8 cellular contexts compared by ENCODE assay signal in the genomic region with DNA sequence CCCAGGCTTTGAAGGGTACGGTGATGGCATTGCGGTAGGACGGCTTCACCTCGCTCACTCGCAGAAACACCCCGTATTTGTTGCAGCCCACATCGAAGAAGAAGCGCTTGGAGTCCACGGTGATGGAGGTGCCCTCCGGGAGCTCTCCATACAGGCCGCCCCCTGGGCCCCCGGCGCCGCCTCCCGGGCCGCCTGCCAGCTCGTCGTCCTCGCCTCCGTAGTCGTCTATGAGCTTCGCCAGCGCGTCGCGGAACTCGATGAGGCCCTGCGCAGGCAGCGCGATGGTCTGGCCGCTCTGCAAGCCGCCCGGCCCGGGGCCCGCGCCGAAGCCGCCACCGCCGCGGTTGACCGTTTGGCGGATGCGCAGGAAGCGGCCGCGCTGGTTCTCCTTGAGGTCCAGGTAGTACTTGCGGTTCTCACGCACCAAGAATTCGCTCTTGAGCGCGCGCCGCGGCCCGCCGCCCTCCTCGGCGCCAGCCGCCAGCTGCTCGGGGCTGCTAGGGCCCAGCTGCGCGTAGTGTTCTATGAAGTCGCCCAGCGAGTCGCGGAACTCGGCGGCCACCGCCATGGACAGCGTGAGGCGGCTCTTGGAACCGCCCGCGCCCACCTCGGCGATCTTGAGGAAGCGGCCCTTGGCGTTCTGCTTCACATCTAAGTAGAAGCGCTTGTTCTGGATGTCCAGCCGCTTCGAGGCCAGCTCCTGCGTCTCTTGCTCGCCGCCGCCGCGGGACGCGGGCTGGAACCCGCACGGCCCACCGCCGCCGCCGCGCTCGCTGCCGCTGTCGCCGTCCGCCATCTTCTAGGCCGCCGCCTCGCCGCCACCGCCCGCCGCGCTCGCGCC. TPM values are rescaled to one million over a fixed set of nuclear protein-coding genes. Genes with fewer than 3 reads are reported as not detected.
A peak's percentile ranks its signal among the peaks of the same experiment; 100 is the strongest.
DNase-seq lines count a peak whose midpoint lies in the region; ATAC-seq and TF ChIP-seq lines count a peak whose summit lies in the region.

No MANE protein-coding gene starts in this region.

- no peaks in the 10 kb centered on the region for H3K27me3 Mint-ChIP-seq in activated CD8-positive, alpha-beta T cell treated with anti-CD3 and anti-CD28 coated beads, Interleukin-2, amount 10 ng/mL, durations not matched to agents 7 days and 5 days (ENCODE audit: low read depth)
- H3K27me3 Mint-ChIP-seq in effector memory CD8-positive, alpha-beta T cell: no peaks in the 10 kb centered on the region
- H3K27me3 Mint-ChIP-seq in mesothelial cell of epicardium (ENCODE audit: low read depth): no peaks in the 10 kb centered on the region

- H3K79me2 ChIP-seq in HCT116 (ENCODE audit: insufficient read depth, low read length): peaks cover 45% of the 10 kb centered on the region

- H3K9ac ChIP-seq in HCT116 (ENCODE audit: low read length): peak overlapping the region; percentile 68

- H3K4me3 ChIP-seq in GM12865 (ENCODE audit: low read depth, low read length) (peak overlapping the region; percentile 65), HCT116 (replicated peaks in 1 of 2; ENCODE audit: low read depth in 1 of 2, low read length in 2 of 2) (peak overlapping the region; percentile 63 to 73), NB4 (ENCODE audit: low read depth, low read length) (peak overlapping the region; percentile 83)

- H3K27ac Mint-ChIP-seq in activated CD8-positive, alpha-beta T cell treated with anti-CD3 and anti-CD28 coated beads, Interleukin-2, amount 10 ng/mL, durations not matched to agents 7 days and 5 days: peak overlapping the region; percentile 98
- peak overlapping the region; percentile 99 to 100 for H3K27ac Mint-ChIP-seq in effector memory CD8-positive, alpha-beta T cell
- peak overlapping the region; percentile 98 for H3K27ac Mint-ChIP-seq in mesothelial cell of epicardium

- TF ChIP-seq RAD21 in HCT116 (IDR thresholded peaks at IDR 0.05; ENCODE audit: low read depth): no peak

- intact Hi-C loops in HCT116 (cut with micrococcal nuclease): no loop called here

- RAD21 ChIA-PET in HCT116 (lab: Charles Lee; ENCODE audit: low non-redundant PET in 1 of 2, low total read pairs in 2 of 2, uncharacterized antibody in 2 of 2, unreplicated experiment in 2 of 2): no interaction called here

- H3K9me3 Mint-ChIP-seq in activated CD8-positive, alpha-beta T cell treated with anti-CD3 and anti-CD28 coated beads, Interleukin-2, amount 10 ng/mL, durations not matched to agents 7 days and 5 days (ENCODE audit: insufficient read depth): no peaks in the 10 kb centered on the region
- no peaks in the 10 kb centered on the region for H3K9me3 Mint-ChIP-seq in effector memory CD8-positive, alpha-beta T cell
- no peaks in the 10 kb centered on the region for H3K9me3 Mint-ChIP-seq in mesothelial cell of epicardium

- H3K9me2 ChIP-seq in HCT116 (ENCODE audit: insufficient read depth): no peaks in the 10 kb centered on the region

- H3K4me1 ChIP-seq in HCT116 (ENCODE audit: control insufficient read depth in 1 of 2, insufficient read depth in 2 of 2, low read length in 2 of 2): peaks cover 4 to 27% of the 10 kb centered on the region in 2 experiments

- H4K20me1 ChIP-seq in HCT116 (ENCODE audit: insufficient read depth): peaks cover 2% of the 10 kb centered on the region

- no peaks in the 10 kb centered on the region for H3K27me3 ChIP-seq in HCT116 (ENCODE audit: insufficient read depth, low read length)

- TF ChIP-seq CTCF in GM12865 (IDR thresholded peaks at IDR 0.05; ENCODE audit: insufficient read depth, low read depth, low read length, missing control alignments): no peak
- TF ChIP-seq CTCF in HCT116 (IDR thresholded peaks at IDR 0.05 in 2 of 3, conservative IDR thresholded peaks at IDR 0.05 in 1 of 3; ENCODE audit: borderline replicate concordance in 1 of 3, insufficient read depth in 1 of 3, low read depth in 2 of 3, low read length in 2 of 3): no peak
- no peak for TF ChIP-seq CTCF in NB4 (IDR thresholded peaks at IDR 0.05; ENCODE audit: low read depth, low read length)
- TF ChIP-seq CTCF in mesothelial cell of epicardium (IDR thresholded peaks at IDR 0.05; ENCODE audit: unreplicated experiment): no peak

- peaks cover 63% of the 10 kb centered on the region for H3K4me1 Mint-ChIP-seq in activated CD8-positive, alpha-beta T cell treated with anti-CD3 and anti-CD28 coated beads, Interleukin-2, amount 10 ng/mL, durations not matched to agents 7 days and 5 days (ENCODE audit: low read depth)
- peaks cover 27 to 46% of the 10 kb centered on the region in 2 donors for H3K4me1 Mint-ChIP-seq in effector memory CD8-positive, alpha-beta T cell (ENCODE audit: low read depth in 2 of 2)
- peaks cover 49% of the 10 kb centered on the region for H3K4me1 Mint-ChIP-seq in mesothelial cell of epicardium

- CTCF ChIA-PET in HCT116 (lab: Charles Lee): no interaction called here
- CTCF ChIA-PET in activated CD8-positive, alpha-beta T cell treated with anti-CD3 and anti-CD28 coated beads, Interleukin-2, amount 10 ng/mL, durations not matched to agents 7 days and 5 days (lab: Charles Lee): interaction anchor here (1.1 to 5.1 kb wide), 6 partner anchors 27 to 251 kb away, joined by 3 to 33 read pairs (median 6); partner anchors contain the start of gene H2AZ2

- H3K27ac ChIP-seq in HCT116 (ENCODE audit: low read depth, low read length): peak overlapping the region; percentile 88

- ATAC-seq in HCT116 (peak; percentile 15), HG02981 (IDR thresholded peaks at IDR 0.05; ENCODE audit: unreplicated experiment) (no peak)
- peak; percentile 31 for ATAC-seq in activated CD8-positive, alpha-beta T cell treated with anti-CD3 and anti-CD28 coated beads, Interleukin-2, amount 10 ng/mL, durations not matched to agents 7 days and 5 days
- ATAC-seq in effector memory CD8-positive, alpha-beta T cell (replicated peaks): peak; percentile 30

- peaks cover 0 to 19% of the 10 kb centered on the region in 2 experiments; a peak in 2 of 4 replicates for H3K36me3 ChIP-seq in HCT116 (ENCODE audit: control insufficient read depth in 1 of 2, insufficient read depth in 2 of 2, low read length in 2 of 2)

- H3K36me3 Mint-ChIP-seq in activated CD8-positive, alpha-beta T cell treated with anti-CD3 and anti-CD28 coated beads, Interleukin-2, amount 10 ng/mL, durations not matched to agents 7 days and 5 days (ENCODE audit: low read depth): peaks cover 46% of the 10 kb centered on the region
- H3K36me3 Mint-ChIP-seq in effector memory CD8-positive, alpha-beta T cell (ENCODE audit: insufficient read depth): peaks cover 37% of the 10 kb centered on the region
- peaks cover 8% of the 10 kb centered on the region for H3K36me3 Mint-ChIP-seq in mesothelial cell of epicardium

- H2AFZ ChIP-seq in HCT116 (ENCODE audit: low read depth, low read length, poor library complexity, severe bottlenecking): no peak overlapping the region

- POLR2A ChIA-PET in HCT116 (lab: Charles Lee): interaction anchor here (0.6 to 1.7 kb wide), 2 partner anchors 26 to 37 kb away, joined by 3 to 5 read pairs; partner anchors contain the start of gene H2AZ2
- POLR2A ChIA-PET in activated CD8-positive, alpha-beta T cell treated with anti-CD3 and anti-CD28 coated beads, Interleukin-2, amount 10 ng/mL, durations not matched to agents 7 days and 5 days (lab: Charles Lee): interaction anchor here (0.7 to 3.2 kb wide), 43 partner anchors 8 to 394 kb away, joined by 3 to 92 read pairs (median 6); partner anchors contain the start of genes DDX56, H2AZ2, MYO1G and NUDCD3

- TF ChIP-seq POLR2A in HCT116 (IDR thresholded peaks at IDR 0.05; ENCODE audit: borderline replicate concordance, extremely low read depth, insufficient read depth, insufficient read length): no peak
- no peak for TF ChIP-seq POLR2A in NB4 (IDR thresholded peaks at IDR 0.05; ENCODE audit: extremely low read depth, insufficient read length)

- peak overlapping the region; percentile 88 for H3K4me3 Mint-ChIP-seq in activated CD8-positive, alpha-beta T cell treated with anti-CD3 and anti-CD28 coated beads, Interleukin-2, amount 10 ng/mL, durations not matched to agents 7 days and 5 days
- peak overlapping the region; percentile 94 to 99 for H3K4me3 Mint-ChIP-seq in effector memory CD8-positive, alpha-beta T cell
- peak overlapping the region; percentile 92 for H3K4me3 Mint-ChIP-seq in mesothelial cell of epicardium

- peaks cover 0 to 11% of the 10 kb centered on the region in 2 experiments; a peak in 1 of 4 replicates for H3K9me3 ChIP-seq in HCT116 (ENCODE audit: control insufficient read depth in 1 of 2, insufficient read depth in 1 of 2, low read depth in 1 of 2, low read length in 2 of 2)

- DNase-seq in GM12865 (ENCODE audit: low read depth) (peak; percentile 70), HCT116 (ENCODE audit: low read depth, low spot score) (no peak), NB4 (ENCODE audit: low read depth) (peak; percentile 76), mesothelial cell of epicardium (ENCODE audit: low spot score in 2 of 2, unreplicated experiment in 2 of 2) (peak; percentile 48 to 71)
- peak; percentile 65 for DNase-seq in activated CD8-positive, alpha-beta T cell treated with anti-CD3 and anti-CD28 coated beads, Interleukin-2, amount 10 ng/mL, durations not matched to agents 7 days and 5 days
- DNase-seq in effector memory CD8-positive, alpha-beta T cell: peak; percentile 57 to 69 (median 66)
- DNase-seq in stimulated activated CD8-positive, alpha-beta memory T cell treated with anti-CD3 and anti-CD28 coated beads, Interleukin-4, amount 100 ng/mL, for 24 hours (ENCODE audit: low read depth): peak; percentile 14

- no TSS peak for BruUV-seq in HCT116 (replicated peaks; lab: Mats Ljungman, UMichigan)

- H3K4me2 ChIP-seq in HCT116 (ENCODE audit: low read length): peak overlapping the region; percentile 79

TF ChIP-seq in HCT116, 20 proteins besides CTCF, POLR2A, EP300 and RAD21 (continues in another document):
- TF ChIP-seq JUND (IDR thresholded peaks at IDR 0.05): no peak
- TF ChIP-seq EZH2phosphoT487 (IDR thresholded peaks at IDR 0.05; ENCODE audit: borderline replicate concordance): no peak
- TF ChIP-seq YY1 (IDR thresholded peaks at IDR 0.05; ENCODE audit: extremely low read depth, insufficient replicate concordance, low read depth, low read length): no peak
- no peak for TF ChIP-seq ZNF274 (IDR thresholded peaks at IDR 0.05; ENCODE audit: low read depth, low read length)
- TF ChIP-seq EZH2 (IDR thresholded peaks at IDR 0.05): no peak
- no peak for TF ChIP-seq ELF1 (IDR thresholded peaks at IDR 0.05; ENCODE audit: borderline replicate concordance, low read depth)
- TF ChIP-seq TCF7L2 (IDR thresholded peaks at IDR 0.05; ENCODE audit: borderline replicate concordance, extremely low read depth, insufficient read depth, insufficient read length): no peak

RNA-seq across cellular contexts. Expression of gene PURB, which starts 0.6 kb away (rescaled TPM):
- total RNA-seq in HCT116 (2021; ENCODE audit: unreplicated experiment): 13.2 TPM
- polyA plus RNA-seq in HCT116 (2012): 2.5 and 3.2 TPM in 2 replicates
- 10 to 100 TPM; 26.8 to 28.0 TPM for total RNA-seq in activated CD8-positive, alpha-beta T cell treated with anti-CD3 and anti-CD28 coated beads, Interleukin-2, amount 10 ng/mL, durations not matched to agents 7 days and 5 days
- 33.2 to 33.7 TPM (median 33.5 TPM) in 3 replicates for total RNA-seq in mesothelial cell of epicardium

RNA-seq across cellular contexts. Expression of gene H2AZ2, which starts 36.9 kb away (rescaled TPM):
- total RNA-seq in HCT116 (2021; ENCODE audit: unreplicated experiment): 226 TPM
- polyA plus RNA-seq in HCT116 (2012): 228 and 244 TPM in 2 replicates
- 100 to 1,000 TPM; 435 to 439 TPM for total RNA-seq in activated CD8-positive, alpha-beta T cell treated with anti-CD3 and anti-CD28 coated beads, Interleukin-2, amount 10 ng/mL, durations not matched to agents 7 days and 5 days
- 150 to 156 TPM (median 156 TPM) in 3 replicates for total RNA-seq in mesothelial cell of epicardium
